ENCODE assay signal across 8 cellular contexts in the genomic region with DNA sequence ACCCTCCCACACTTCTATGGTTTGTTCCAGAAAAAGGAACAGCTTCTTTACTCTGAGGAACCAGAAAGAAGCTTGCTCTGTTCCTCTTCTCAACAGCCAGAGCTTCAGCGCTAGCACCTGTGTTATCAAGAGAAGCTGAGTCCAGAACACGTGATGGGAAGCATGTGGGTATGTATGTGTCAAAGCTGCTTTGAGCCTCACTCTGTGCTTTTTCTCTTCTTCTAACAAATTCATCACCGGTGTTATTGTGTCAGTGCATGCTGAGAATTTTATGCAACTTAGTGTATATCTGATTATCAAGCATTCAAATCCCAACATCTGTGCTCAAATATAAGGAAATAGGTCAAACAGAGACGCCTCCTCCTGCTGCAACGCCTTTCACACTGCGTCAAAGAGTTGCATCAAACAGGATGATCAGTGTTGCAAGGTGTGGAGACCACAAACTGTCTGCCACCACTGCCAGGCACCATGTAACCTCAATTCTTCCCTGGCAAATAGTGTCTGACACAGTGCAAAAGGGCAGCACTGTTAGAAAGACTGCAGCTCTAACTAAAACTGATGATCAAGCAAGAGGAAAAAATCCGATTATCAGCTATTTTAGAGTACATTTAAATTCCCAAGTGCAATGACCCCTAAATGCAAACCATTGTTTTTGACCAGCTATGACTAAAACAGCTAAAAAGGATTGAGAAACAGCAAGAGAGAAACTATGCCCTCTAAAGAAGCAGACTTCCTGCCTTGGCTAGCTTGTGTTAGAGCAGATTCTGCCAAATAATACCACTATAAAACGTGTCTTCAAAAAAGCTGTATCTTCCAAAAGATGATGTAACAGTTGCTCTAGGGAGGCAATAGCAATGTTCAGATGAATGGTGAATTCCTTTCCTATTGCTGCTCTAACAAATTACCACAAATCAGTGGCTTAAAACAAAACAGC.
A peak's percentile ranks its signal among the peaks of the same experiment; 100 is the strongest.
DNase-seq lines count a peak whose midpoint lies in the region; ATAC-seq and TF ChIP-seq lines count a peak whose summit lies in the region.

No MANE protein-coding gene starts in this region.

- no peaks in the 10 kb centered on the region for H3K36me3 ChIP-seq in endodermal cell (ENCODE audit: control insufficient read depth, insufficient read depth, low read length)

- POLR2A ChIA-PET in activated CD4-positive, alpha-beta memory T cell treated with anti-CD3 and anti-CD28 coated beads for 36 hours (lab: Charles Lee): interaction anchor here (0.8 to 1.6 kb wide), 4 partner anchors 20 to 114 kb away, joined by 3 to 4 read pairs (median 4); a partner anchor contains a TSS

- peak overlapping the region; percentile 93 for H3K27ac Mint-ChIP-seq in activated CD4-positive, alpha-beta memory T cell treated with anti-CD3 and anti-CD28 coated beads for 36 hours
- H3K27ac Mint-ChIP-seq in endodermal cell: no peak overlapping the region

- no peaks in the 10 kb centered on the region for H3K27me3 ChIP-seq in endodermal cell (ENCODE audit: control insufficient read depth, insufficient read depth, low read length, poor library complexity, severe bottlenecking)

- 94% methylated on average over 5 to 8 of the region's 8 CpGs for WGBS in endodermal cell (ENCODE audit: insufficient coverage in 1 of 2, insufficient read length in 1 of 2), 2 experiments

- H3K4me1 ChIP-seq in endodermal cell (ENCODE audit: control insufficient read depth, insufficient read depth, low read length): no peaks in the 10 kb centered on the region

- intact Hi-C loops in activated CD4-positive, alpha-beta memory T cell treated with anti-CD3 and anti-CD28 coated beads for 36 hours (cut with micrococcal nuclease): loop anchor here (1.0 to 10.0 kb wide), 7 partner anchors 26 to 1859 kb away; a partner anchor contains a TSS
- intact Hi-C loops in posterior vena cava (cut with DNase I): no loop called here

- no peak overlapping the region for H3K4me3 ChIP-seq in endodermal cell (ENCODE audit: low read length)

- H3K4me1 Mint-ChIP-seq in activated CD4-positive, alpha-beta memory T cell treated with anti-CD3 and anti-CD28 coated beads for 36 hours (ENCODE audit: low read depth): peaks cover 53% of the 10 kb centered on the region
- H3K4me1 Mint-ChIP-seq in endodermal cell: peaks cover 16% of the 10 kb centered on the region

- no peak for TF ChIP-seq CTCF in endodermal cell (conservative IDR thresholded peaks at IDR 0.05)

- peaks cover 1% of the 10 kb centered on the region for H3K36me3 Mint-ChIP-seq in activated CD4-positive, alpha-beta memory T cell treated with anti-CD3 and anti-CD28 coated beads for 36 hours
- peaks cover 1% of the 10 kb centered on the region for H3K36me3 Mint-ChIP-seq in endodermal cell (ENCODE audit: low read depth)

- no peaks in the 10 kb centered on the region for H3K27me3 Mint-ChIP-seq in activated CD4-positive, alpha-beta memory T cell treated with anti-CD3 and anti-CD28 coated beads for 36 hours
- no peaks in the 10 kb centered on the region for H3K27me3 Mint-ChIP-seq in endodermal cell (ENCODE audit: insufficient read depth)

- H3K4me3 Mint-ChIP-seq in activated CD4-positive, alpha-beta memory T cell treated with anti-CD3 and anti-CD28 coated beads for 36 hours: peak overlapping the region; percentile 61
- no peak overlapping the region for H3K4me3 Mint-ChIP-seq in endodermal cell

- peaks cover 5% of the 10 kb centered on the region for H3K9me3 Mint-ChIP-seq in activated CD4-positive, alpha-beta memory T cell treated with anti-CD3 and anti-CD28 coated beads for 36 hours
- H3K9me3 Mint-ChIP-seq in endodermal cell: no peaks in the 10 kb centered on the region

- DNase-seq in KG1 (lab: John Stamatoyannopoulos, UW) (peak; percentile 60), epidermal melanocyte (ENCODE audit: insufficient read length, low spot score) (peak; percentile 50), posterior vena cava (ENCODE audit: low spot score) (peak; percentile 70), NCI-H526 treated with DMSO at 0.1 percent for 48 hours (lab: John Stamatoyannopoulos, UW) (no peak), NCI-H510A (lab: John Stamatoyannopoulos, UW) (no peak), endodermal cell (no peak)
- peak; percentile 78 for DNase-seq in activated CD4-positive, alpha-beta memory T cell treated with anti-CD3 and anti-CD28 coated beads for 36 hours

- no peaks in the 10 kb centered on the region for H3K9me3 ChIP-seq in endodermal cell (ENCODE audit: control insufficient read depth, low read length)

- peak; percentile 73 for ATAC-seq in GM19328 (IDR thresholded peaks at IDR 0.05; ENCODE audit: unreplicated experiment)

- CTCF ChIA-PET in activated CD4-positive, alpha-beta memory T cell treated with anti-CD3 and anti-CD28 coated beads for 36 hours (lab: Charles Lee): interaction anchor here (0.6 to 2.9 kb wide), 11 partner anchors 9 to 170 kb away, joined by 3 to 17 read pairs (median 3); no protein-coding TSS in a partner anchor

- no peak overlapping the region for H3K9ac ChIP-seq in endodermal cell (ENCODE audit: extremely low read depth, low read length, poor library complexity, severe bottlenecking)

- H3K27ac ChIP-seq in endodermal cell (ENCODE audit: low read depth, low read length): no peak overlapping the region

Comparison
In these comparisons a context has a peak if more than half of its experiments do, and no peak if none do; other contexts are left out.
1. DNase-seq: peak in KG1 (single experiment), activated CD4-positive, alpha-beta memory T cell treated with anti-CD3 and anti-CD28 coated beads for 36 hours (single experiment), epidermal melanocyte (single experiment) and posterior vena cava (single experiment); none in NCI-H526 treated with DMSO at 0.1 percent for 48 hours (single experiment), NCI-H510A (single experiment) and endodermal cell (single experiment).